In genomic region chr14:103378042-103378854, GRCh38 we compare ENCODE assay signal across 1 cellular context.
TF ChIP-seq lines count a peak whose summit lies in the region.

No MANE protein-coding gene starts in this region.

TF ChIP-seq in K562, 482 proteins besides CTCF, POLR2A, EP300 and RAD21 (continued from another document and continues in another):
- peak; percentile 87; the same call in 1 of the 2 replicates for TF ChIP-seq ZNF395 (CRISPR knock-in tag; IDR thresholded peaks at IDR 0.05)
- TF ChIP-seq EP400 (IDR thresholded peaks at IDR 0.05): peak; percentile 57
- TF ChIP-seq ZNF263 (CRISPR knock-in tag; IDR thresholded peaks at IDR 0.05; ENCODE audit: borderline replicate concordance): peak; percentile 89
- TF ChIP-seq ZMIZ1 (IDR thresholded peaks at IDR 0.05; ENCODE audit: low read depth in 2 of 2, low read length in 2 of 2): peak in 1 of 2 experiments; percentile 89; a peak in 2 of 4 replicates
- peak; percentile 91 for TF ChIP-seq NFIC (IDR thresholded peaks at IDR 0.05)
- no peak for TF ChIP-seq HCFC1 (IDR thresholded peaks at IDR 0.05; ENCODE audit: low read depth, low read length)
- no peak for TF ChIP-seq HMG20B (CRISPR knock-in tag; IDR thresholded peaks at IDR 0.05)
- no peak for TF ChIP-seq ZNF253 (CRISPR knock-in tag; conservative IDR thresholded peaks at IDR 0.05)
- peak; percentile 83 for TF ChIP-seq LEF1 (IDR thresholded peaks at IDR 0.05)
- peak; percentile 12 to 72; a peak in 2 of 4 replicates for TF ChIP-seq HDAC1 (IDR thresholded peaks at IDR 0.05)
- TF ChIP-seq OTX1 (CRISPR knock-in tag; IDR thresholded peaks at IDR 0.05): no peak
- 0 out of 2 replicates have a peak, but pooled peaks have one; percentile 62 for TF ChIP-seq CCAR2 (IDR thresholded peaks at IDR 0.05; ENCODE audit: low read depth, low read length)
- TF ChIP-seq ETV5 (CRISPR knock-in tag; IDR thresholded peaks at IDR 0.05; ENCODE audit: low read depth): peak; percentile 22; the same call in 1 of the 2 replicates
- peak; percentile 70; the same call in 1 of the 2 replicates for TF ChIP-seq PHB2 (IDR thresholded peaks at IDR 0.05; ENCODE audit: low read depth)
- TF ChIP-seq NEUROD1 (IDR thresholded peaks at IDR 0.05; ENCODE audit: borderline replicate concordance, low read depth, low read length, partially characterized antibody): peak; percentile 86
- peak; percentile 53; the same call in 1 of the 2 replicates for TF ChIP-seq SMAD3 (CRISPR knock-in tag; conservative IDR thresholded peaks at IDR 0.05)
- peak; percentile 71 for TF ChIP-seq HMBOX1 (IDR thresholded peaks at IDR 0.05)
- peak; percentile 84; the same call in 1 of the 2 replicates for TF ChIP-seq ZNF175 (CRISPR knock-in tag; IDR thresholded peaks at IDR 0.05; ENCODE audit: low read depth)
- no peak for TF ChIP-seq ZBTB8A (IDR thresholded peaks at IDR 0.05; ENCODE audit: partially characterized antibody)
- TF ChIP-seq KAT2B (IDR thresholded peaks at IDR 0.05; ENCODE audit: low read depth, low read length): no peak
- peak; percentile 73 for TF ChIP-seq BCOR (IDR thresholded peaks at IDR 0.05)
- peak; percentile 27; the same call in 1 of the 2 replicates for TF ChIP-seq PHF8 (IDR thresholded peaks at IDR 0.05; ENCODE audit: borderline replicate concordance, low read length)
- TF ChIP-seq ETS2 (tag; IDR thresholded peaks at IDR 0.05; ENCODE audit: borderline replicate concordance, poor library complexity, severe bottlenecking): no peak
- TF ChIP-seq STAT5A (IDR thresholded peaks at IDR 0.05; ENCODE audit: borderline replicate concordance, low read length): peak; percentile 89
- TF ChIP-seq CHD1 (IDR thresholded peaks at IDR 0.05; ENCODE audit: low read length): no peak
- peak; percentile 15; the same call in 1 of the 2 replicates for TF ChIP-seq PYGO2 (tag; IDR thresholded peaks at IDR 0.05)
- TF ChIP-seq DPF2 (IDR thresholded peaks at IDR 0.05): peak; percentile 97
- TF ChIP-seq CTBP1 (IDR thresholded peaks at IDR 0.05; ENCODE audit: borderline replicate concordance): peak; percentile 76; the same call in 1 of the 2 replicates
- no peak for TF ChIP-seq NR2C1 (IDR thresholded peaks at IDR 0.05)
- TF ChIP-seq NR2C1 (tag; IDR thresholded peaks at IDR 0.05): 0 out of 2 replicates have a peak, but pooled peaks have one; percentile 9
- TF ChIP-seq ZBTB43 (CRISPR knock-in tag; IDR thresholded peaks at IDR 0.05): no peak
- peak in 1 of 2 experiments; percentile 88; a peak in 2 of 4 replicates for TF ChIP-seq SRF (CRISPR knock-in tag; IDR thresholded peaks at IDR 0.05)
- TF ChIP-seq ZNF592 (IDR thresholded peaks at IDR 0.05): 0 out of 2 replicates have a peak, but pooled peaks have one; percentile 32
- no peak for TF ChIP-seq ZNF76 (CRISPR knock-in tag; IDR thresholded peaks at IDR 0.05; ENCODE audit: borderline replicate concordance)
- TF ChIP-seq SMARCA4 (IDR thresholded peaks at IDR 0.05): peak; percentile 95
- no peak for TF ChIP-seq ZNF133 (CRISPR knock-in tag; IDR thresholded peaks at IDR 0.05)
- TF ChIP-seq IFI16 (CRISPR knock-in tag; IDR thresholded peaks at IDR 0.05): no peak
- TF ChIP-seq POLR2AphosphoS5 (IDR thresholded peaks at IDR 0.05; ENCODE audit: control insufficient read depth, insufficient read depth, low read depth, low read length): peak; percentile 97
- TF ChIP-seq GATAD2A (IDR thresholded peaks at IDR 0.05): peak; percentile 80; the same call in 1 of the 2 replicates
- TF ChIP-seq ZNF134 (CRISPR knock-in tag; conservative IDR thresholded peaks at IDR 0.05): 0 out of 2 replicates have a peak, but pooled peaks have one; percentile 29
- TF ChIP-seq MIER1 (IDR thresholded peaks at IDR 0.05; ENCODE audit: low read depth): no peak
- no peak for TF ChIP-seq ZNF384 (IDR thresholded peaks at IDR 0.05; ENCODE audit: low read depth, low read length)
- TF ChIP-seq ZNF583 (CRISPR knock-in tag; IDR thresholded peaks at IDR 0.05): no peak
- 0 out of 2 replicates have a peak, but pooled peaks have one; percentile 32 for TF ChIP-seq L3MBTL2 (IDR thresholded peaks at IDR 0.05)
- no peak for TF ChIP-seq SIRT6 (IDR thresholded peaks at IDR 0.05; ENCODE audit: low read depth, low read length)
- TF ChIP-seq NCOA1 (IDR thresholded peaks at IDR 0.05; ENCODE audit: low read depth): peak; percentile 90
- TF ChIP-seq FOXJ2 (tag; IDR thresholded peaks at IDR 0.05): 0 out of 2 replicates have a peak, but pooled peaks have one; percentile 20
- peak; percentile 88 to 94 for TF ChIP-seq TRIM24 (IDR thresholded peaks at IDR 0.05)
- TF ChIP-seq ILF3 (IDR thresholded peaks at IDR 0.05; ENCODE audit: borderline replicate concordance): no peak
- no peak for TF ChIP-seq ZFPM2 (CRISPR knock-in tag; IDR thresholded peaks at IDR 0.05)
- no peak for TF ChIP-seq LARP7 (IDR thresholded peaks at IDR 0.05)
- TF ChIP-seq CBFA2T2 (conservative IDR thresholded peaks at IDR 0.05): peak; percentile 98
- peak; percentile 57 for TF ChIP-seq KDM5B (IDR thresholded peaks at IDR 0.05; ENCODE audit: insufficient replicate concordance, low read depth, low read length)
- no peak for TF ChIP-seq BDP1 (IDR thresholded peaks at IDR 0.05; ENCODE audit: insufficient read depth, insufficient read length)
- TF ChIP-seq KAT8 (IDR thresholded peaks at IDR 0.05; ENCODE audit: low read depth): no peak
- TF ChIP-seq ZNF79 (CRISPR knock-in tag; IDR thresholded peaks at IDR 0.05; ENCODE audit: low read depth): no peak
- no peak for TF ChIP-seq ZNF431 (CRISPR knock-in tag; IDR thresholded peaks at IDR 0.05)
- TF ChIP-seq ZNF280B (CRISPR knock-in tag; IDR thresholded peaks at IDR 0.05): no peak
- no peak for TF ChIP-seq ZNF174 (CRISPR knock-in tag; IDR thresholded peaks at IDR 0.05)
- TF ChIP-seq ZBTB1 (CRISPR knock-in tag; IDR thresholded peaks at IDR 0.05; ENCODE audit: borderline replicate concordance, low read depth): no peak
- TF ChIP-seq KDM1A (IDR thresholded peaks at IDR 0.05): peak; percentile 88 to 91
- no peak for TF ChIP-seq PCBP1 (IDR thresholded peaks at IDR 0.05; ENCODE audit: low read depth, low read length, poor library complexity, severe bottlenecking)
- TF ChIP-seq ARID3B (CRISPR knock-in tag; IDR thresholded peaks at IDR 0.05; ENCODE audit: borderline replicate concordance): no peak
- peak in 1 of 2 experiments; percentile 52; a peak in 1 of 4 replicates for TF ChIP-seq NONO (IDR thresholded peaks at IDR 0.05; ENCODE audit: low read depth in 2 of 2, low read length in 1 of 2)
